In genomic region chr20:23232219-23232581, GRCh38 we compare ENCODE assay signal across 31 cellular contexts.
"Had no signal": no experiment of that assay in that cellular context is flagged by ENCODE, and none has a peak within 500 bp of the region (broad histone marks: within the 10 kb centered on the region; RNA-seq: fewer than 3 reads in every experiment).

No MANE protein-coding gene starts in this region.

- H3K9me3 ChIP-seq: neutrophil, ovary, prostate gland, thoracic aorta had no signal

- FAIRE-seq: islet of Langerhans, TTC549 had no signal

- H3K36me3 ChIP-seq: heart right ventricle, left ventricle myocardium inferior, neutrophil, ovary, prostate gland, thoracic aorta had no signal

- ATAC-seq: esophagus mucosa; foreskin keratinocyte; heart right ventricle; sciatic nerve; stimulated activated naive CD8-positive, alpha-beta T cell treated with anti-CD3 and anti-CD28 coated beads, Interleukin-15, Interleukin-2, amounts not matched to agents 100 U/mL and 50 U/mL, for 24 hours had no signal

- DNase-seq: activated CD4-positive, alpha-beta T cell treated with anti-CD3 and anti-CD28 coated beads for 4 hours; activated CD4-positive, alpha-beta T cell treated with anti-CD3 and anti-CD28 coated beads, Interleukin-2, amount 50 U/mL, for 4 hours; activated CD8-positive, alpha-beta memory T cell treated with anti-CD3 and anti-CD28 coated beads for 24 hours; activated effector memory CD4-positive, alpha-beta T cell treated with anti-CD3 and anti-CD28 coated beads, Interleukin-2, amount 50 U/mL, for 16 hours; activated naive CD4-positive, alpha-beta T cell treated with anti-CD3 and anti-CD28 coated beads, Interleukin-2, amount 10 ng/mL, durations not matched to agents 7 days and 5 days; activated T-cell treated with anti-CD3 and anti-CD28 coated beads, Interleukin-2, amount 50 U/mL, for 1 hour; amygdala; caudate nucleus; cortex of kidney; endodermal cell; foreskin keratinocyte; heart right ventricle; left ventricle myocardium inferior; naive B cell; nephron progenitor cell; ovary; retina; stimulated activated CD4-positive, alpha-beta T cell treated with anti-CD3 and anti-CD28 coated beads, Interleukin-12 subunit alpha, Interleukin-12 subunit beta, amount 100 ng/mL, for 4 hours; stimulated activated CD4-positive, alpha-beta T cell treated with anti-CD3 and anti-CD28 coated beads, Interleukin-4, amount 100 ng/mL, for 1 hour; stimulated activated naive CD8-positive, alpha-beta T cell treated with anti-CD3 and anti-CD28 coated beads, Interleukin-15, Interleukin-2, amounts not matched to agents 100 U/mL and 50 U/mL, for 24 hours; T-helper 9 cell had no signal

- H3K4me1 ChIP-seq: foreskin keratinocyte, prostate gland had no signal

- H3K27ac ChIP-seq: foreskin keratinocyte, heart right ventricle, left ventricle myocardium inferior, neutrophil, ovary, prostate gland, skin epidermis, thoracic aorta, VCaP had no signal

- H3K4me3 ChIP-seq: heart right ventricle, left ventricle myocardium inferior, lung, ovary, prostate gland, skin epidermis, thoracic aorta had no signal

- H3K27me3 ChIP-seq: ovary had no signal
